ENCODE assay signal across 8 cellular contexts in the genomic region with DNA sequence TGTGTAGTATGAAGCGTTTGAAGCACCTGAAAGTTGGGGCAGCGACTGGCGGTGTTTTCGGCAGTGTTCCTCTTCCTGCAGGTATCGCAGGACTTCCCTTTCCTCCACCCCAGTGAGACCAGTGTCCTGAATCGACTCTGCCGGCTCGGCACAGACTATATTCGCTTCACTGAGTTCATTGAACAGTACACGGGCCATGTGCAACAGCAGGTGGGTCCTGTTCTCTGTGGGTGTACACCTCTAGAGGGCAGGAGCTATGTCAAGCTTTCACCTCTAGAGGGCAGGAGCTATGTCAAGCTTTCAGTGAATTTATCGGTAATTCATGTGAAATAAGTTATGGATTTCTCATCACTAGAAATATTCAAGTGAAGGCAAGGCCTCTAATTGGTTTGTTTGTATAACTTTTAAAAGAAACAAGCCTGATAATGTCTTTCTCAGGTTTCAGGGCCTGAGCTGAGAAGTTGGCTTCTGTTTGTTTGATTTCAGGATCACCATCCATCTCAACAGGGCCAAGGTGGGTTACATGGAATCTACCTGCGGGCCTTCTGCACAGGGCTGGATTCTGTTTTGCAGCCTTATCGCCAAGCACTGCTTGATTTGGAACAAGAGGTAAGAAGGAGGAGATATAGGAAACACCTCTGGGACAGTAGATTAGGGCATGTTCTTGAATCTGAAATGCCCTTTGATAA. TPM values are rescaled to one million over a fixed set of nuclear protein-coding genes. Genes with fewer than 3 reads are reported as not detected.
DNase-seq lines count a peak whose midpoint lies in the region; ATAC-seq and TF ChIP-seq lines count a peak whose summit lies in the region.

No MANE protein-coding gene starts in this region.

- no peaks in the 10 kb centered on the region for H3K4me1 ChIP-seq in A673 (ENCODE audit: insufficient read depth, low read length, poor library complexity, severe bottlenecking)

- H3K4me3 ChIP-seq in A673 (ENCODE audit: low read depth, low read length, poor library complexity, severe bottlenecking), result no peak overlapping the region

- peaks cover 40% of the 10 kb centered on the region for H3K36me3 Mint-ChIP-seq in activated naive CD4-positive, alpha-beta T cell treated with anti-CD3 and anti-CD28 coated beads, Interleukin-2, amount 10 ng/mL, durations not matched to agents 7 days and 5 days
- peaks cover 32% of the 10 kb centered on the region for H3K36me3 Mint-ChIP-seq in stimulated activated memory B cell treated with anti-CD40 and anti-IgM and Interleukin-4, amounts not matched to agents 10 μg/mL and 1 μg/mL and 100 μg/mL, for 72 hours

- H3K27me3 Mint-ChIP-seq in activated naive CD4-positive, alpha-beta T cell treated with anti-CD3 and anti-CD28 coated beads, Interleukin-2, amount 10 ng/mL, durations not matched to agents 7 days and 5 days, result no peaks in the 10 kb centered on the region
- H3K27me3 Mint-ChIP-seq in stimulated activated memory B cell treated with anti-CD40 and anti-IgM and Interleukin-4, amounts not matched to agents 10 μg/mL and 1 μg/mL and 100 μg/mL, for 72 hours, result no peaks in the 10 kb centered on the region

- no peaks in the 10 kb centered on the region for H3K9me3 ChIP-seq in A673 (ENCODE audit: low read depth, low read length, poor library complexity, severe bottlenecking)

- peak; percentile 82 for ATAC-seq in stimulated activated memory B cell treated with anti-CD40 and anti-IgM and Interleukin-4, amounts not matched to agents 10 μg/mL and 1 μg/mL and 100 μg/mL, for 72 hours
- no peak for ATAC-seq in HG03442 (IDR thresholded peaks at IDR 0.05; ENCODE audit: unreplicated experiment)
- no peak for ATAC-seq in HG03175 (IDR thresholded peaks at IDR 0.05; ENCODE audit: unreplicated experiment)

- CTCF ChIA-PET in A673 (lab: Charles Lee) (interaction anchor here (0.6 to 1.0 kb wide), 7 partner anchors 13 to 142 kb away, joined by 3 to 4 read pairs (median 3); no protein-coding TSS in a partner anchor), GM10248 (lab: Yijun Ruan, JAX) (interaction anchor here (0.6 to 6.6 kb wide), 32 partner anchors 8 to 139 kb away, joined by 3 to 52 read pairs (median 3); a partner anchor contains a TSS)
- CTCF ChIA-PET in activated naive CD4-positive, alpha-beta T cell treated with anti-CD3 and anti-CD28 coated beads, Interleukin-2, amount 10 ng/mL, durations not matched to agents 7 days and 5 days (lab: Charles Lee), result interaction anchor here (0.5 to 1.7 kb wide), 12 partner anchors 12 to 737 kb away, joined by 3 to 8 read pairs (median 4); no protein-coding TSS in a partner anchor

- H3K4me1 Mint-ChIP-seq in activated naive CD4-positive, alpha-beta T cell treated with anti-CD3 and anti-CD28 coated beads, Interleukin-2, amount 10 ng/mL, durations not matched to agents 7 days and 5 days, result peaks cover 28% of the 10 kb centered on the region
- peaks cover 25% of the 10 kb centered on the region for H3K4me1 Mint-ChIP-seq in stimulated activated memory B cell treated with anti-CD40 and anti-IgM and Interleukin-4, amounts not matched to agents 10 μg/mL and 1 μg/mL and 100 μg/mL, for 72 hours

- POLR2A ChIA-PET in A673 (lab: Charles Lee; ENCODE audit: low non-redundant PET), result no interaction called here
- POLR2A ChIA-PET in GM10248 (lab: Yijun Ruan, JAX), result interaction anchor here (0.6 kb wide), 1 partner anchor 534 kb away, joined by 5 read pairs; no protein-coding TSS in a partner anchor

- no TSS peak for BruUV-seq in A673 (replicated peaks; lab: Mats Ljungman, UMichigan)

- H3K27ac ChIP-seq in A673 (ENCODE audit: low read depth, low read length, poor library complexity, severe bottlenecking), result no peak overlapping the region

- no peaks in the 10 kb centered on the region for H3K27me3 ChIP-seq in A673 (replicated peaks; ENCODE audit: insufficient read depth, low read depth, low read length, poor library complexity)

- peaks cover 35% of the 10 kb centered on the region for H3K36me3 ChIP-seq in A673 (ENCODE audit: insufficient read depth, low read length, poor library complexity, severe bottlenecking)

- peak; percentile 87 for TF ChIP-seq CTCF in A673 (conservative IDR thresholded peaks at IDR 0.05; ENCODE audit: low read depth, low read length)
- TF ChIP-seq CTCF in GM10248 (IDR thresholded peaks at IDR 0.05; ENCODE audit: control extremely low read depth, extremely low read depth, low read depth, missing control alignments), result peak; percentile 74

- no peak overlapping the region for H3K27ac Mint-ChIP-seq in activated naive CD4-positive, alpha-beta T cell treated with anti-CD3 and anti-CD28 coated beads, Interleukin-2, amount 10 ng/mL, durations not matched to agents 7 days and 5 days
- no peak overlapping the region for H3K27ac Mint-ChIP-seq in stimulated activated memory B cell treated with anti-CD40 and anti-IgM and Interleukin-4, amounts not matched to agents 10 μg/mL and 1 μg/mL and 100 μg/mL, for 72 hours

- no peak overlapping the region for H3K4me3 Mint-ChIP-seq in activated naive CD4-positive, alpha-beta T cell treated with anti-CD3 and anti-CD28 coated beads, Interleukin-2, amount 10 ng/mL, durations not matched to agents 7 days and 5 days
- no peak overlapping the region for H3K4me3 Mint-ChIP-seq in stimulated activated memory B cell treated with anti-CD40 and anti-IgM and Interleukin-4, amounts not matched to agents 10 μg/mL and 1 μg/mL and 100 μg/mL, for 72 hours

- no peaks in the 10 kb centered on the region for H3K9me3 Mint-ChIP-seq in activated naive CD4-positive, alpha-beta T cell treated with anti-CD3 and anti-CD28 coated beads, Interleukin-2, amount 10 ng/mL, durations not matched to agents 7 days and 5 days
- no peaks in the 10 kb centered on the region for H3K9me3 Mint-ChIP-seq in stimulated activated memory B cell treated with anti-CD40 and anti-IgM and Interleukin-4, amounts not matched to agents 10 μg/mL and 1 μg/mL and 100 μg/mL, for 72 hours

- DNase-seq in A673 (ENCODE audit: low spot score), result peak; percentile 49
- peak; percentile 60 for DNase-seq in GM10248 (ENCODE audit: extremely low spot score)
- peak; percentile 29 for DNase-seq in NCI-H510A treated with DMSO at 0.1 percent for 48 hours (lab: John Stamatoyannopoulos, UW)
- peak; percentile 58 for DNase-seq in activated naive CD4-positive, alpha-beta T cell treated with anti-CD3 and anti-CD28 coated beads, Interleukin-2, amount 10 ng/mL, durations not matched to agents 7 days and 5 days
- peak; percentile 49 for DNase-seq in iPS-NIHi7 (ENCODE audit: extremely low spot score)

- intact Hi-C loops in A673 (cut with micrococcal nuclease; ENCODE audit: unreplicated experiment), result no loop called here

RNA-seq across cellular contexts. Expression of a gene that starts 5.3 kb away (rescaled TPM):
- total RNA-seq in A673 (2021), result 31.4 and 37.6 TPM in 2 replicates

RNA-seq across cellular contexts. Expression of a gene that starts 5.3 kb away (rescaled TPM):
- total RNA-seq in A673 (2021), result 33.3 and 34.4 TPM in 2 replicates

RNA-seq across cellular contexts. Expression of a gene that starts 45.8 kb away (rescaled TPM):
- 14.3 and 17.2 TPM in 2 replicates for total RNA-seq in A673 (2021)
